In genomic region chrX:106951230-106951629, GRCh38 we compare ENCODE assay signal across 2 cellular contexts.
TF ChIP-seq lines count a peak whose summit lies in the region.

No MANE protein-coding gene starts in this region.

TF ChIP-seq in HepG2, 621 proteins besides CTCF, POLR2A, EP300 and RAD21:
- TF ChIP-seq, protein P1, sequence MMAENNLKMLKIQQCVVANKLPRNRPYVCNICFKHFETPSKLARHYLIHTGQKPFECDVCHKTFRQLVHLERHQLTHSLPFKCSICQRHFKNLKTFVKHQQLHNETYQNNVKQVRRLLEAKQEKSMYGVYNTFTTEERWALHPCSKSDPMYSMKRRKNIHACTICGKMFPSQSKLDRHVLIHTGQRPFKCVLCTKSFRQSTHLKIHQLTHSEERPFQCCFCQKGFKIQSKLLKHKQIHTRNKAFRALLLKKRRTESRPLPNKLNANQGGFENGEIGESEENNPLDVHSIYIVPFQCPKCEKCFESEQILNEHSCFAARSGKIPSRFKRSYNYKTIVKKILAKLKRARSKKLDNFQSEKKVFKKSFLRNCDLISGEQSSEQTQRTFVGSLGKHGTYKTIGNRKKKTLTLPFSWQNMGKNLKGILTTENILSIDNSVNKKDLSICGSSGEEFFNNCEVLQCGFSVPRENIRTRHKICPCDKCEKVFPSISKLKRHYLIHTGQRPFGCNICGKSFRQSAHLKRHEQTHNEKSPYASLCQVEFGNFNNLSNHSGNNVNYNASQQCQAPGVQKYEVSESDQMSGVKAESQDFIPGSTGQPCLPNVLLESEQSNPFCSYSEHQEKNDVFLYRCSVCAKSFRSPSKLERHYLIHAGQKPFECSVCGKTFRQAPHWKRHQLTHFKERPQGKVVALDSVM (CRISPR knock-in tag; IDR thresholded peaks at IDR 0.05) = 0 out of 2 replicates have a peak, but pooled peaks have one; percentile 19
- TF ChIP-seq FOXO1 (CRISPR knock-in tag; IDR thresholded peaks at IDR 0.05) (no peak), ZNF253 (CRISPR knock-in tag; IDR thresholded peaks at IDR 0.05; ENCODE audit: borderline replicate concordance) (no peak), REST (IDR thresholded peaks at IDR 0.05; ENCODE audit: borderline replicate concordance in 1 of 2, low read depth in 1 of 2, low read length in 2 of 2) (no peak), CEBPG (CRISPR knock-in tag; IDR thresholded peaks at IDR 0.05) (peak; percentile 55), ZNF20 (CRISPR knock-in tag; IDR thresholded peaks at IDR 0.05) (no peak), CEBPB (IDR thresholded peaks at IDR 0.05; ENCODE audit: borderline replicate concordance, low read depth, low read length) (peak; percentile 71; the same call in 1 of the 2 replicates), ZNF121 (CRISPR knock-in tag; IDR thresholded peaks at IDR 0.05) (peak; percentile 83)
- TF ChIP-seq, protein P2, sequence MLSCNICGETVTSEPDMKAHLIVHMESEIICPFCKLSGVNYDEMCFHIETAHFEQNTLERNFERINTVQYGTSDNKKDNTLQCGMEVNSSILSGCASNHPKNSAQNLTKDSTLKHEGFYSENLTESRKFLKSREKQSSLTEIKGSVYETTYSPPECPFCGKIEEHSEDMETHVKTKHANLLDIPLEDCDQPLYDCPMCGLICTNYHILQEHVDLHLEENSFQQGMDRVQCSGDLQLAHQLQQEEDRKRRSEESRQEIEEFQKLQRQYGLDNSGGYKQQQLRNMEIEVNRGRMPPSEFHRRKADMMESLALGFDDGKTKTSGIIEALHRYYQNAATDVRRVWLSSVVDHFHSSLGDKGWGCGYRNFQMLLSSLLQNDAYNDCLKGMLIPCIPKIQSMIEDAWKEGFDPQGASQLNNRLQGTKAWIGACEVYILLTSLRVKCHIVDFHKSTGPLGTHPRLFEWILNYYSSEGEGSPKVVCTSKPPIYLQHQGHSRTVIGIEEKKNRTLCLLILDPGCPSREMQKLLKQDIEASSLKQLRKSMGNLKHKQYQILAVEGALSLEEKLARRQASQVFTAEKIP (CRISPR knock-in tag; IDR thresholded peaks at IDR 0.05; ENCODE audit: borderline replicate concordance) = no peak

TF ChIP-seq in K562, 482 proteins besides CTCF, POLR2A, EP300 and RAD21:
- TF ChIP-seq CEBPG (CRISPR knock-in tag; IDR thresholded peaks at IDR 0.05) (no peak), CEBPG (tag; conservative IDR thresholded peaks at IDR 0.05 in 1 of 2, IDR thresholded peaks at IDR 0.05 in 1 of 2) (peak in 1 of 2 experiments; percentile 76; a peak in 2 of 4 replicates), CEBPB (tag; IDR thresholded peaks at IDR 0.05) (peak; percentile 52; the same call in 1 of the 2 replicates), ZC3H4 (CRISPR knock-in tag; IDR thresholded peaks at IDR 0.05; ENCODE audit: borderline replicate concordance) (no peak), GTF2F1 (IDR thresholded peaks at IDR 0.05; ENCODE audit: low read depth, low read length) (no peak)
TF ChIP-seq in K562: peak in this region for 2.
